Comparison of ENCODE assay signal across 16 cellular contexts in genomic region chr1:82062206-82062605, GRCh38.
"Had no signal": no experiment of that assay in that cellular context is flagged by ENCODE, and none has a peak within 500 bp of the region (broad histone marks: within the 10 kb centered on the region; RNA-seq: fewer than 3 reads in every experiment).

No MANE protein-coding gene starts in this region.

- H3K27ac ChIP-seq: colonic mucosa, heart left ventricle, parathyroid adenoma, skin epidermis, spleen, testis, tibial artery had no signal

- H3K9me3 ChIP-seq: colonic mucosa, heart left ventricle, mucosa of descending colon, spleen, testis, tibial artery had no signal

- H3K36me3 ChIP-seq: colonic mucosa, heart left ventricle, spleen, tibial artery had no signal

- DNase-seq: colonic mucosa; effector CD8-positive, alpha-beta T cell; heart left ventricle; hippocampal formation; mucosa of descending colon; naive B cell; right cardiac atrium; spleen; stimulated activated CD4-positive, alpha-beta T cell treated with anti-CD3 and anti-CD28 coated beads, Interleukin-4, amount 100 ng/mL, for 4 hours; stimulated activated naive CD8-positive, alpha-beta T cell treated with anti-CD3 and anti-CD28 coated beads, Interleukin-15, Interleukin-2, amounts not matched to agents 100 U/mL and 50 U/mL, for 24 hours; substantia nigra; testis; tibial artery had no signal

- H3K79me2 ChIP-seq: parathyroid adenoma had no signal

- H2AFZ ChIP-seq: parathyroid adenoma had no signal

- H3K4me3 ChIP-seq: colonic mucosa, heart left ventricle, lung, mucosa of descending colon, skin epidermis, spleen, testis, tibial artery had no signal

- H3K9ac ChIP-seq: parathyroid adenoma had no signal

- H3K27me3 ChIP-seq: colonic mucosa, heart left ventricle, spleen, testis, tibial artery had no signal
